23 cellular contexts compared by ENCODE assay signal in genomic region chr10:78621183-78621789, GRCh38.
DNase-seq lines count a peak whose midpoint lies in the region; ATAC-seq and TF ChIP-seq lines count a peak whose summit lies in the region.
"Had no signal": no experiment of that assay in that cellular context is flagged by ENCODE, and none has a peak within 500 bp of the region (broad histone marks: within the 10 kb centered on the region; RNA-seq: fewer than 3 reads in every experiment).

No MANE protein-coding gene starts in this region.

- no peaks in the 10 kb centered on the region for H3K9me3 Mint-ChIP-seq in activated T-cell treated with anti-CD3 and anti-CD28 coated beads, Interleukin-2, amount 50 U/mL, for 24 hours
- H3K9me3 Mint-ChIP-seq: activated CD4-positive, alpha-beta T cell treated with anti-CD3 and anti-CD28 coated beads, Interleukin-2, amount 10 ng/mL, durations not matched to agents 7 days and 5 days; naive thymus-derived CD8-positive, alpha-beta T cell; stimulated activated effector memory CD8-positive, alpha-beta T cell treated with anti-CD3 and anti-CD28 coated beads, Interleukin-12 subunit alpha, Interleukin-12 subunit beta, amount 100 ng/mL, for 72 hours had no signal

- H3K4me3 Mint-ChIP-seq in activated T-cell treated with anti-CD3 and anti-CD28 coated beads, Interleukin-2, amount 50 U/mL, for 24 hours: no peak overlapping the region
- H3K4me3 Mint-ChIP-seq: activated CD4-positive, alpha-beta T cell treated with anti-CD3 and anti-CD28 coated beads, Interleukin-2, amount 10 ng/mL, durations not matched to agents 7 days and 5 days; naive thymus-derived CD8-positive, alpha-beta T cell; stimulated activated effector memory CD8-positive, alpha-beta T cell treated with anti-CD3 and anti-CD28 coated beads, Interleukin-12 subunit alpha, Interleukin-12 subunit beta, amount 100 ng/mL, for 72 hours had no signal

- peaks cover 6% of the 10 kb centered on the region for H3K4me1 Mint-ChIP-seq in activated T-cell treated with anti-CD3 and anti-CD28 coated beads, Interleukin-2, amount 50 U/mL, for 24 hours (ENCODE audit: low read depth)
- H3K4me1 Mint-ChIP-seq: activated CD4-positive, alpha-beta T cell treated with anti-CD3 and anti-CD28 coated beads, Interleukin-2, amount 10 ng/mL, durations not matched to agents 7 days and 5 days; naive thymus-derived CD8-positive, alpha-beta T cell; stimulated activated effector memory CD8-positive, alpha-beta T cell treated with anti-CD3 and anti-CD28 coated beads, Interleukin-12 subunit alpha, Interleukin-12 subunit beta, amount 100 ng/mL, for 72 hours had no signal

- peaks cover 15% of the 10 kb centered on the region for H3K27me3 Mint-ChIP-seq in activated T-cell treated with anti-CD3 and anti-CD28 coated beads, Interleukin-2, amount 50 U/mL, for 24 hours

- H3K9me3 ChIP-seq in mucosa of descending colon: no peaks in the 10 kb centered on the region
- H3K9me3 ChIP-seq: ascending aorta, gastroesophageal sphincter, tibial nerve had no signal

- intact Hi-C loops in mucosa of descending colon (cut with DNase I, micrococcal nuclease): no loop called here

- no peaks in the 10 kb centered on the region for H3K36me3 ChIP-seq in mucosa of descending colon (ENCODE audit: low read depth)
- H3K36me3 ChIP-seq: ascending aorta, gastroesophageal sphincter, tibial nerve had no signal

- H3K27ac Mint-ChIP-seq in activated T-cell treated with anti-CD3 and anti-CD28 coated beads, Interleukin-2, amount 50 U/mL, for 24 hours: no peak overlapping the region
- H3K27ac Mint-ChIP-seq: activated CD4-positive, alpha-beta T cell treated with anti-CD3 and anti-CD28 coated beads, Interleukin-2, amount 10 ng/mL, durations not matched to agents 7 days and 5 days; naive thymus-derived CD8-positive, alpha-beta T cell; stimulated activated effector memory CD8-positive, alpha-beta T cell treated with anti-CD3 and anti-CD28 coated beads, Interleukin-12 subunit alpha, Interleukin-12 subunit beta, amount 100 ng/mL, for 72 hours had no signal

- DNase-seq in DMS53 (lab: John Stamatoyannopoulos, UW): peak; percentile 90
- DNase-seq in NCI-H2081 (lab: John Stamatoyannopoulos, UW): peak; percentile 53 to 82
- peak in 1 of 3 donors; percentile 34 for DNase-seq in mucosa of descending colon
- DNase-seq in kidney tubule cell (ENCODE audit: low spot score): no peak
- no peak for DNase-seq in activated T-cell treated with anti-CD3 and anti-CD28 coated beads, Interleukin-2, amount 50 U/mL, for 24 hours
- no peak for DNase-seq in NOMO-1 (lab: John Stamatoyannopoulos, UW; ENCODE audit: unreplicated experiment in 2 of 2)
- DNase-seq: activated CD4-positive, alpha-beta T cell treated with anti-CD3 and anti-CD28 coated beads, Interleukin-2, amount 10 ng/mL, durations not matched to agents 7 days and 5 days; activated naive CD4-positive, alpha-beta T cell treated with Interleukin-2 at 50 U/mL for 16 hours; GOT3; naive thymus-derived CD8-positive, alpha-beta T cell; NCI-H1048; NCI-H524 treated with DMSO at 0.1 percent for 48 hours; stimulated activated CD4-positive, alpha-beta T cell treated with anti-CD3 and anti-CD28 coated beads, Interleukin-12 subunit alpha, Interleukin-12 subunit beta, amount 100 ng/mL, for 4 hours; SW 1271 had no signal

- H3K4me1 ChIP-seq in mucosa of descending colon (ENCODE audit: low read depth): peaks cover 21% of the 10 kb centered on the region
- H3K4me1 ChIP-seq: ascending aorta had no signal

- no peaks in the 10 kb centered on the region for H3K36me3 Mint-ChIP-seq in activated T-cell treated with anti-CD3 and anti-CD28 coated beads, Interleukin-2, amount 50 U/mL, for 24 hours (ENCODE audit: low read depth)
- H3K36me3 Mint-ChIP-seq: naive thymus-derived CD8-positive, alpha-beta T cell; stimulated activated effector memory CD8-positive, alpha-beta T cell treated with anti-CD3 and anti-CD28 coated beads, Interleukin-12 subunit alpha, Interleukin-12 subunit beta, amount 100 ng/mL, for 72 hours had no signal

- no peak for TF ChIP-seq CTCF in VCaP (conservative IDR thresholded peaks at IDR 0.05)
- TF ChIP-seq CTCF in mucosa of descending colon (IDR thresholded peaks at IDR 0.05): no peak

- no peak overlapping the region for H3K4me3 ChIP-seq in mucosa of descending colon
- H3K4me3 ChIP-seq: ascending aorta, gastroesophageal sphincter, K562, tibial nerve had no signal

- ATAC-seq in mucosa of descending colon (peak; percentile 6), GM21381 (IDR thresholded peaks at IDR 0.05; ENCODE audit: unreplicated experiment) (no peak)
- ATAC-seq: gastroesophageal sphincter; K562; naive thymus-derived CD8-positive, alpha-beta T cell; Panc1; stimulated activated effector memory CD8-positive, alpha-beta T cell treated with anti-CD3 and anti-CD28 coated beads, Interleukin-12 subunit alpha, Interleukin-12 subunit beta, amount 100 ng/mL, for 72 hours had no signal

- peak overlapping the region; percentile 71 for H3K27ac ChIP-seq in VCaP
- H3K27ac ChIP-seq: ascending aorta, epithelial cell of prostate, gastroesophageal sphincter, tibial nerve had no signal

Comparison
In these comparisons a context has a peak if more than half of its experiments do, and no peak if none do; other contexts are left out.
1. DNase-seq: peak in DMS53 (single experiment) and NCI-H2081 (2 of 2); none in kidney tubule cell (single experiment), activated T-cell treated with anti-CD3 and anti-CD28 coated beads, Interleukin-2, amount 50 U/mL, for 24 hours (single experiment) and NOMO-1 (0 of 2).